Comparison of ENCODE assay signal across 19 cellular contexts in genomic region chrX:119230850-119231249, GRCh38.
"Had no signal": no experiment of that assay in that cellular context is flagged by ENCODE, and none has a peak within 500 bp of the region (broad histone marks: within the 10 kb centered on the region; RNA-seq: fewer than 3 reads in every experiment).

No MANE protein-coding gene starts in this region.

- H3K4me2 ChIP-seq: hepatocyte had no signal

- H3K36me3 ChIP-seq: ascending aorta, breast epithelium, tibial nerve had no signal

- H3K4me3 Mint-ChIP-seq: activated B cell treated with CpG ODN at 0.5 μM for 24 hours; activated naive CD4-positive, alpha-beta T cell treated with anti-CD3 and anti-CD28 coated beads for 36 hours; activated T-helper 1 cell treated with anti-CD3 and anti-CD28 coated beads, Interleukin-12 subunit alpha, Interleukin-12 subunit beta, Interleukin-2, Interleukin-4 antibody, amounts not matched to agents 30 ng/mL and 10 ng/mL and 1 ng/mL, durations not matched to agents 14 hours and 24 hours and 36 hours; stimulated activated memory B cell treated with anti-CD40 and anti-IgM and Interleukin-4, amounts not matched to agents 10 μg/mL and 1 μg/mL and 100 μg/mL, for 72 hours; T-cell had no signal

- H3K27ac Mint-ChIP-seq: activated B cell treated with CpG ODN at 0.5 μM for 24 hours; activated naive CD4-positive, alpha-beta T cell treated with anti-CD3 and anti-CD28 coated beads for 36 hours; activated T-helper 1 cell treated with anti-CD3 and anti-CD28 coated beads, Interleukin-12 subunit alpha, Interleukin-12 subunit beta, Interleukin-2, Interleukin-4 antibody, amounts not matched to agents 30 ng/mL and 10 ng/mL and 1 ng/mL, durations not matched to agents 14 hours and 24 hours and 36 hours; naive B cell; stimulated activated memory B cell treated with anti-CD40 and anti-IgM and Interleukin-4, amounts not matched to agents 10 μg/mL and 1 μg/mL and 100 μg/mL, for 72 hours; T-cell had no signal

- H3K27me3 ChIP-seq: ascending aorta, foreskin keratinocyte, hepatocyte had no signal

- H3K4me1 ChIP-seq: ascending aorta, breast epithelium, foreskin keratinocyte, psoas muscle had no signal

- ATAC-seq: foreskin keratinocyte; mucosa of descending colon; psoas muscle; right cardiac atrium; SK-N-SH treated with all-trans-retinoic acid at 6 μM for 48 hours; stimulated activated memory B cell treated with anti-CD40 and anti-IgM and Interleukin-4, amounts not matched to agents 10 μg/mL and 1 μg/mL and 100 μg/mL, for 72 hours; T-cell had no signal

- H3K27ac ChIP-seq: ascending aorta, breast epithelium, coronary artery, foreskin keratinocyte, hepatocyte, psoas muscle, tibial nerve had no signal

- DNase-seq: activated B cell treated with CpG ODN at 0.5 μM for 24 hours; activated CD4-positive, alpha-beta T cell treated with anti-CD3 and anti-CD28 coated beads, Interleukin-2, amount 50 U/mL, for 4 hours; activated naive CD4-positive, alpha-beta T cell treated with anti-CD3 and anti-CD28 coated beads for 36 hours; foreskin keratinocyte; mesenchymal stem cell; mucosa of descending colon; naive B cell; psoas muscle; right cardiac atrium; stimulated activated CD4-positive, alpha-beta T cell treated with anti-CD3 and anti-CD28 coated beads, Interleukin-4, amount 100 ng/mL, for 1 hour; T-cell had no signal

- H3K9me3 ChIP-seq: ascending aorta, breast epithelium, mucosa of descending colon, psoas muscle, tibial nerve had no signal

- H3K9me3 Mint-ChIP-seq: activated B cell treated with CpG ODN at 0.5 μM for 24 hours; activated naive CD4-positive, alpha-beta T cell treated with anti-CD3 and anti-CD28 coated beads for 36 hours; activated T-helper 1 cell treated with anti-CD3 and anti-CD28 coated beads, Interleukin-12 subunit alpha, Interleukin-12 subunit beta, Interleukin-2, Interleukin-4 antibody, amounts not matched to agents 30 ng/mL and 10 ng/mL and 1 ng/mL, durations not matched to agents 14 hours and 24 hours and 36 hours; stimulated activated memory B cell treated with anti-CD40 and anti-IgM and Interleukin-4, amounts not matched to agents 10 μg/mL and 1 μg/mL and 100 μg/mL, for 72 hours; T-cell had no signal

- H3K4me3 ChIP-seq: ascending aorta, breast epithelium, coronary artery, hepatocyte, mucosa of descending colon, psoas muscle, tibial nerve had no signal

- H3K36me3 Mint-ChIP-seq: naive B cell; stimulated activated memory B cell treated with anti-CD40 and anti-IgM and Interleukin-4, amounts not matched to agents 10 μg/mL and 1 μg/mL and 100 μg/mL, for 72 hours; T-cell had no signal

- H2AFZ ChIP-seq: hepatocyte had no signal
